In the genomic region with DNA sequence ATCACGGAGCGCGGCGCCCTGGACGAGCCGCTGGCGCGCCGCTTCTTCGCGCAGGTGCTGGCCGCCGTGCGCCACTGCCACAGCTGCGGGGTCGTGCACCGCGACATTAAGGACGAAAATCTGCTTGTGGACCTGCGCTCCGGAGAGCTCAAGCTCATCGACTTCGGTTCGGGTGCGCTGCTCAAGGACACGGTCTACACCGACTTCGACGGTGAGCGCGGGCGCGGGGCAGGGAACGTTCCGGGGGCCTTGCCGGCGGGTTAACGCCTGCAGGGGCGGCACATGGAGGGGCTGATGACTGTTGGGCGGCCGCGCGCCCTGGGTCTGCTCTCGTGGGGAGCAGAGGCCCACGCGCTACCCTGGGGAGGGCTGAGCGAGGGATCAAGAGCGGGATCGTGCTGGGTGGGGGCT, we compare ENCODE assay signal across 8 cellular contexts. TPM values are rescaled to one million over a fixed set of nuclear protein-coding genes. Genes with fewer than 3 reads are reported as not detected.
DNase-seq lines count a peak whose midpoint lies in the region; TF ChIP-seq lines count a peak whose summit lies in the region.

No MANE protein-coding gene starts in this region.

- H3K9ac ChIP-seq in muscle layer of colon (ENCODE audit: low read length): peak overlapping the region; percentile 57

- DNase-seq in AG04450 (ENCODE audit: low read depth, low spot score) (no peak), LNCaP clone FGC (ENCODE audit: low read depth) (no peak), DMS79 treated with DMSO at 0.1 percent for 48 hours (lab: John Stamatoyannopoulos, UW) (no peak), 8988T (no peak), NCI-H2107 treated with DMSO at 0.1 percent for 48 hours (lab: John Stamatoyannopoulos, UW; ENCODE audit: unreplicated experiment) (no peak), ACHN (no peak)

- POLR2A ChIA-PET in AG04450 (lab: Yijun Ruan, JAX): interaction anchor here (0.6 to 3.5 kb wide), 6 partner anchors 9 to 225 kb away, joined by 3 to 20 read pairs (median 8); no protein-coding TSS in a partner anchor

- H3K27ac ChIP-seq in AG04450 (ENCODE audit: low read depth, low read length) (peak overlapping the region; percentile 52), cingulate gyrus (ENCODE audit: low read depth, low read length) (peak overlapping the region; percentile 75), muscle layer of colon (ENCODE audit: low read depth, low read length) (peak overlapping the region; percentile 77)

- CTCF ChIA-PET in AG04450 (lab: Charles Lee): no interaction called here

- no peaks in the 10 kb centered on the region for H3K27me3 ChIP-seq in AG04450 (ENCODE audit: control insufficient read depth, insufficient read depth, low read length)
- H3K27me3 ChIP-seq in muscle layer of colon (ENCODE audit: control insufficient read depth in 1 of 2, insufficient read depth in 2 of 2, low read length in 2 of 2): no peaks in the 10 kb centered on the region

- H3K9me3 ChIP-seq in AG04450 (ENCODE audit: control insufficient read depth, insufficient read depth, low read length) (peaks cover 4% of the 10 kb centered on the region; the same call in 1 of the 2 replicates), muscle layer of colon (ENCODE audit: low read length) (no peaks in the 10 kb centered on the region)

- H3K4me3 ChIP-seq in AG04450 (ENCODE audit: low read depth, low read length): peak overlapping the region; percentile 82
- peak overlapping the region; percentile 84 for H3K4me3 ChIP-seq in LNCaP clone FGC (ENCODE audit: low read depth, low read length)
- H3K4me3 ChIP-seq in muscle layer of colon (ENCODE audit: low read depth in 1 of 2, low read length in 2 of 2): peak overlapping the region; percentile 68 to 75

- no peak for TF ChIP-seq CTCF in AG04450 (IDR thresholded peaks at IDR 0.05; ENCODE audit: low read depth, low read length)
- no peak for TF ChIP-seq CTCF in LNCaP clone FGC (IDR thresholded peaks at IDR 0.05; ENCODE audit: control insufficient read depth, extremely low read depth, insufficient read depth)

- H3K36me3 ChIP-seq in muscle layer of colon (ENCODE audit: insufficient read depth, low read length): peaks cover 17% of the 10 kb centered on the region

- peaks cover 27% of the 10 kb centered on the region for H3K4me1 ChIP-seq in muscle layer of colon (ENCODE audit: insufficient read depth, low read length)

- in situ Hi-C loops in ACHN (cut with HindIII; ENCODE audit: low pct_ligation_motif_present, low pct_unique_long_range_greater_than_20kb, low sequenced_read_pairs): no loop called here

RNA-seq across cellular contexts. Expression of gene PIM3, which starts 1.0 kb away (rescaled TPM):
- polyA plus RNA-seq in AG04450 (2011; rRNA removed): 6.1 and 8.2 TPM in 2 replicates
- 3.2 and 4.1 TPM in 2 replicates for polyA minus RNA-seq in AG04450 (2011; rRNA and poly(A)+ RNA removed)

RNA-seq across cellular contexts. Expression of gene CRELD2, which starts 43.2 kb away (rescaled TPM):
- polyA plus RNA-seq in AG04450 (2011; rRNA removed): 31.6 and 35.4 TPM in 2 replicates
- 8.3 and 8.9 TPM in 2 replicates for polyA minus RNA-seq in AG04450 (2011; rRNA and poly(A)+ RNA removed)

RNA-seq across cellular contexts. Expression of gene ALG12, which starts 43.4 kb away (rescaled TPM):
- polyA plus RNA-seq in AG04450 (2011; rRNA removed): 5.4 and 5.6 TPM in 2 replicates
- polyA minus RNA-seq in AG04450 (2011; rRNA and poly(A)+ RNA removed): 5.6 and 6.8 TPM in 2 replicates

RNA-seq across cellular contexts. Expression of gene IL17REL, which starts 51.0 kb away (rescaled TPM):
- polyA plus RNA-seq in AG04450 (2011; rRNA removed): not detected in 2 replicates
- polyA minus RNA-seq in AG04450 (2011; rRNA and poly(A)+ RNA removed): not detected in 2 replicates
